1 cellular context compared by ENCODE assay signal in the genomic region with DNA sequence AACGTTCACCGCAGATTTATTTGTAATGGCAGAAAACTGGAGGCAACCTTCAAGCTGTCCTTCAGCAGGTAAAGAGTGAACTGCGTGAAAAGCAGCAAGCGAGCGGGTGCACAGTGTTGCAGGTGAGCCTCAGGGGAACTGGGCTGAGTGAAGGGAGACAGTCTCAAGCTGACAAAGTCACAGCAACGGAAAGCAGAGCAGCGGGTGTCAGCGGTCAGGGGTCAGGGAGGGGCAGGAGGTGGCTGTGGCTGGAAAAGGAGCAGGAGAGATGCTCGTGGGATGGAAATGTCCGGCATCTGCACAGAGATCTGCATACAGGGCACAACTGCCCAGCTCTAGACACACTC.
TF ChIP-seq lines count a peak whose summit lies in the region.

No MANE protein-coding gene starts in this region.

TF ChIP-seq in IMR-90, 13 proteins besides CTCF, POLR2A, EP300 and RAD21 (continued from another document):
- TF ChIP-seq ELK1 (IDR thresholded peaks at IDR 0.05; ENCODE audit: borderline replicate concordance, low read depth, low read length) (no peak), RFX5 (IDR thresholded peaks at IDR 0.05; ENCODE audit: low read depth, low read length) (no peak), MXI1 (IDR thresholded peaks at IDR 0.05; ENCODE audit: borderline replicate concordance, low read depth, low read length) (no peak), SMC3 (IDR thresholded peaks at IDR 0.05; ENCODE audit: low read depth, low read length) (no peak), MAZ (IDR thresholded peaks at IDR 0.05; ENCODE audit: borderline replicate concordance, low read depth, low read length) (no peak), NFE2L2 (IDR thresholded peaks at IDR 0.05; ENCODE audit: low read depth, low read length) (no peak)
- TF ChIP-seq, protein P1, sequence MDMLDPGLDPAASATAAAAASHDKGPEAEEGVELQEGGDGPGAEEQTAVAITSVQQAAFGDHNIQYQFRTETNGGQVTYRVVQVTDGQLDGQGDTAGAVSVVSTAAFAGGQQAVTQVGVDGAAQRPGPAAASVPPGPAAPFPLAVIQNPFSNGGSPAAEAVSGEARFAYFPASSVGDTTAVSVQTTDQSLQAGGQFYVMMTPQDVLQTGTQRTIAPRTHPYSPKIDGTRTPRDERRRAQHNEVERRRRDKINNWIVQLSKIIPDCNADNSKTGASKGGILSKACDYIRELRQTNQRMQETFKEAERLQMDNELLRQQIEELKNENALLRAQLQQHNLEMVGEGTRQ (IDR thresholded peaks at IDR 0.05; ENCODE audit: low read depth, low read length), result no peak
